24 cellular contexts compared by ENCODE assay signal in the genomic region with DNA sequence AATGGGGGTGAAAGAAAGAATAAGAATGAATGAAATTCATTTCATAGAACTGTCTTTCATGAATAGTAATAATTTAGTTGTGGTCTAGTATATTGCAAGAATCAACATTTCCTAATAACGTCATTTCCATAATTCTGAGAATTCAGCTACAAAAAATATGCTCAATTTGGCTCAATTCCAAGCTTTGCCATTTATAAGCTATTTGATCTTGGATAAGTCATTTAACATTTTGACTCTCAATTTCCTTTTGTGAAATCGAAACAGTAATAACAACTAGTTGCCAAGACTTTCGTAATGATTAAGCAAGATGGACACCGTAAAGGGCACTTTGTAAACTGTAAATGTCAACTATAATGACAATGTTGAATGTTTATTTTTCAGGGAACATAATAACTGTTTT. TPM values are rescaled to one million over a fixed set of nuclear protein-coding genes. Genes with fewer than 3 reads are reported as not detected.
"Had no signal": no experiment of that assay in that cellular context is flagged by ENCODE, and none has a peak within 500 bp of the region (broad histone marks: within the 10 kb centered on the region; RNA-seq: fewer than 3 reads in every experiment).

No MANE protein-coding gene starts in this region.

- DNase-seq: activated CD4-positive, alpha-beta T cell treated with anti-CD3 and anti-CD28 coated beads for 48 hours; activated CD4-positive, alpha-beta T cell treated with anti-CD3 and anti-CD28 coated beads, Interleukin-2, amount 50 U/mL, for 4 hours; activated CD4-positive, CD25-positive, alpha-beta regulatory T cell treated with anti-CD3 and anti-CD28 coated beads, Interleukin-2, amount 50 U/mL, for 72 hours; activated CD8-positive, alpha-beta memory T cell treated with anti-CD3 and anti-CD28 coated beads, Interleukin-2, amount 50 U/mL, for 48 hours; activated CD8-positive, alpha-beta T cell treated with anti-CD3 and anti-CD28 coated beads, Interleukin-2, amount 10 ng/mL, durations not matched to agents 7 days and 5 days; activated naive CD4-positive, alpha-beta T cell treated with anti-CD3 and anti-CD28 coated beads, Interleukin-2, amount 50 U/mL, for 16 hours; activated naive CD8-positive, alpha-beta T cell treated with anti-CD3 and anti-CD28 coated beads, Interleukin-2, amount 10 ng/mL, durations not matched to agents 7 days and 5 days; activated T-cell treated with anti-CD3 and anti-CD28 coated beads, Interleukin-2, amount 50 U/mL, for 1 hour; adrenal gland; aorta; KBM-7; NCI-H146; NCI-H187 treated with DMSO at 0.1 percent for 48 hours; NCI-H2081 treated with DMSO at 0.1 percent for 48 hours; NCI-H446; NCI-H524 treated with DMSO at 0.1 percent for 48 hours; OCI-M1; Peyer's patch; SHP77; T-helper 9 cell had no signal

- H3K9me3 ChIP-seq: adrenal gland, MG63, Peyer's patch, SJSA1 had no signal

- ATAC-seq: activated CD8-positive, alpha-beta T cell treated with anti-CD3 and anti-CD28 coated beads, Interleukin-2, amount 10 ng/mL, durations not matched to agents 7 days and 5 days; WTC11 had no signal

- H3K27me3 ChIP-seq: MG63, Peyer's patch, SJSA1 had no signal

- H3K36me3 ChIP-seq: adrenal gland, MG63, Peyer's patch, SJSA1 had no signal

- H3K4me3 ChIP-seq: adrenal gland, MG63, Peyer's patch, SJSA1 had no signal

- H3K27ac ChIP-seq: adrenal gland, Peyer's patch, RWPE1, SJSA1 had no signal

- H3K4me1 ChIP-seq: adrenal gland, Peyer's patch had no signal

RNA-seq across cellular contexts. Expression of a gene that starts 18.1 kb away (rescaled TPM):
- total RNA-seq: activated CD8-positive, alpha-beta T cell treated with anti-CD3 and anti-CD28 coated beads, Interleukin-2, amount 10 ng/mL, durations not matched to agents 7 days and 5 days; activated naive CD8-positive, alpha-beta T cell treated with anti-CD3 and anti-CD28 coated beads, Interleukin-2, amount 10 ng/mL, durations not matched to agents 7 days and 5 days; SJSA1 had no signal
